In the genomic region with DNA sequence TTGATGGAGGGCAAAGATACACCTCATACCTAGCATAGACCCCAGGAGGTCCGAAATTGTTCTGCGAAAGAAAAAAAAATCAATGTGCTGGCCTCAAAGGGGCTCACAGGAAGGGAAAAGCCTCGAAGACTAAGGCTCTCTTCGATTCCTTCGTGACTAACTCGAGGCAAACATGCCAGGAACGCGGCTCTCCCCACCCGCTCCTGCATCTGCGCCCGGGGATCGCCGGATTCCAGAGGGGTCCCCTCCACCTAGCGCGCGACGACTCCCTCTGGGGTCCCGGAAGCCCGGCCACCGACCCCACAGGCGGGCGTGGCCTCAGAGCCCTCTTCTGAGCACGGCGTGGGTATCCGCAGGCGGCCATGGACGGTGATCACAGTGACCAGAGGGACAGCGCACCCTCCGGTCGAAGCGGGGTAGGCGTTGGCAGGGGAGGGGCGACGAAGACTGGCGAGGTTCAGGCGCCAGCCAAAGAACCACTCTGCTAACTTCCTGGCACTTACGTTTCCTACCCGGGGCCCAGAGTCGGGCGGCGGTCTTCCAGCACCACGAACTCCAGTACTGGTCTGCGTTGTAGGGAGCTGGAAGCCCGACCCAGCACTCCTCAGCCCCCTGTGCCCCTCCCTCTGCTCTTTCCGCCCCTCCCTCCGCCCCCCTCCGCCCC, we compare ENCODE assay signal across 1 cellular context.
A peak's percentile ranks its signal among the peaks of the same experiment; 100 is the strongest.
TF ChIP-seq lines count a peak whose summit lies in the region.

No MANE protein-coding gene starts in this region.

TF ChIP-seq in K562, 482 proteins besides CTCF, POLR2A, EP300 and RAD21 (continued from another document and continues in another):
- TF ChIP-seq BCLAF1 (IDR thresholded peaks at IDR 0.05; ENCODE audit: borderline replicate concordance in 1 of 2, control insufficient read depth in 1 of 2, low read depth in 2 of 2, low read length in 1 of 2) (no peak), IFI16 (CRISPR knock-in tag; IDR thresholded peaks at IDR 0.05) (no peak), BCL6 (CRISPR knock-in tag; IDR thresholded peaks at IDR 0.05) (no peak), FUS (optimal IDR thresholded peaks at IDR 0.05; ENCODE audit: low read depth, low read length) (no peak), XRCC3 (IDR thresholded peaks at IDR 0.05) (no peak), ZNF518B (CRISPR knock-in tag; IDR thresholded peaks at IDR 0.05) (no peak), ZNF644 (tag; IDR thresholded peaks at IDR 0.05; ENCODE audit: low read depth) (no peak), ZNF184 (CRISPR knock-in tag; IDR thresholded peaks at IDR 0.05) (no peak), HLTF (IDR thresholded peaks at IDR 0.05) (peak; percentile 48; the same call in 1 of the 2 replicates), RAD51 (IDR thresholded peaks at IDR 0.05; ENCODE audit: borderline replicate concordance, low read depth) (no peak), ZNF444 (CRISPR knock-in tag; IDR thresholded peaks at IDR 0.05) (peak; percentile 58; the same call in 1 of the 2 replicates), SUPT5H (IDR thresholded peaks at IDR 0.05) (no peak; the same call in none of the 2 replicates), FOXO4 (CRISPR knock-in tag; IDR thresholded peaks at IDR 0.05) (no peak), RFX1 (IDR thresholded peaks at IDR 0.05) (no peak), TEAD1 (CRISPR knock-in tag; IDR thresholded peaks at IDR 0.05) (0 out of 4 replicates have a peak, but pooled peaks of 1 of the 2 experiments have one; percentile 51), PHB (CRISPR knock-in tag; IDR thresholded peaks at IDR 0.05) (no peak), ZNF354B (CRISPR knock-in tag; IDR thresholded peaks at IDR 0.05) (no peak), ZNF699 (CRISPR knock-in tag; IDR thresholded peaks at IDR 0.05; ENCODE audit: insufficient replicate concordance) (no peak), ZNF316 (IDR thresholded peaks at IDR 0.05) (no peak), BRF1 (IDR thresholded peaks at IDR 0.05; ENCODE audit: borderline replicate concordance, extremely low read depth, insufficient read length) (no peak), MBD1 (CRISPR knock-in tag; IDR thresholded peaks at IDR 0.05) (no peak), ZBED1 (IDR thresholded peaks at IDR 0.05) (peak; percentile 70; the same call in 1 of the 2 replicates), GTF2A2 (tag; IDR thresholded peaks at IDR 0.05) (no peak), MEF2D (tag; conservative IDR thresholded peaks at IDR 0.05; ENCODE audit: low read depth) (no peak), NBN (IDR thresholded peaks at IDR 0.05; ENCODE audit: low read depth) (no peak)
- TF ChIP-seq, protein P1, sequence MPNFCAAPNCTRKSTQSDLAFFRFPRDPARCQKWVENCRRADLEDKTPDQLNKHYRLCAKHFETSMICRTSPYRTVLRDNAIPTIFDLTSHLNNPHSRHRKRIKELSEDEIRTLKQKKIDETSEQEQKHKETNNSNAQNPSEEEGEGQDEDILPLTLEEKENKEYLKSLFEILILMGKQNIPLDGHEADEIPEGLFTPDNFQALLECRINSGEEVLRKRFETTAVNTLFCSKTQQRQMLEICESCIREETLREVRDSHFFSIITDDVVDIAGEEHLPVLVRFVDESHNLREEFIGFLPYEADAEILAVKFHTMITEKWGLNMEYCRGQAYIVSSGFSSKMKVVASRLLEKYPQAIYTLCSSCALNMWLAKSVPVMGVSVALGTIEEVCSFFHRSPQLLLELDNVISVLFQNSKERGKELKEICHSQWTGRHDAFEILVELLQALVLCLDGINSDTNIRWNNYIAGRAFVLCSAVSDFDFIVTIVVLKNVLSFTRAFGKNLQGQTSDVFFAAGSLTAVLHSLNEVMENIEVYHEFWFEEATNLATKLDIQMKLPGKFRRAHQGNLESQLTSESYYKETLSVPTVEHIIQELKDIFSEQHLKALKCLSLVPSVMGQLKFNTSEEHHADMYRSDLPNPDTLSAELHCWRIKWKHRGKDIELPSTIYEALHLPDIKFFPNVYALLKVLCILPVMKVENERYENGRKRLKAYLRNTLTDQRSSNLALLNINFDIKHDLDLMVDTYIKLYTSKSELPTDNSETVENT (CRISPR knock-in tag; IDR thresholded peaks at IDR 0.05), result peak; percentile 93
- TF ChIP-seq, protein P2, sequence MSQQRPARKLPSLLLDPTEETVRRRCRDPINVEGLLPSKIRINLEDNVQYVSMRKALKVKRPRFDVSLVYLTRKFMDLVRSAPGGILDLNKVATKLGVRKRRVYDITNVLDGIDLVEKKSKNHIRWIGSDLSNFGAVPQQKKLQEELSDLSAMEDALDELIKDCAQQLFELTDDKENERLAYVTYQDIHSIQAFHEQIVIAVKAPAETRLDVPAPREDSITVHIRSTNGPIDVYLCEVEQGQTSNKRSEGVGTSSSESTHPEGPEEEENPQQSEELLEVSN (IDR thresholded peaks at IDR 0.05; ENCODE audit: borderline replicate concordance in 1 of 2, extremely low read depth in 1 of 2, insufficient read depth in 1 of 2, insufficient read length in 1 of 2, low read depth in 1 of 2, low read length in 1 of 2, poor library complexity in 1 of 2, severe bottlenecking in 1 of 2), result peak; percentile 51 to 53
- TF ChIP-seq, protein P3, sequence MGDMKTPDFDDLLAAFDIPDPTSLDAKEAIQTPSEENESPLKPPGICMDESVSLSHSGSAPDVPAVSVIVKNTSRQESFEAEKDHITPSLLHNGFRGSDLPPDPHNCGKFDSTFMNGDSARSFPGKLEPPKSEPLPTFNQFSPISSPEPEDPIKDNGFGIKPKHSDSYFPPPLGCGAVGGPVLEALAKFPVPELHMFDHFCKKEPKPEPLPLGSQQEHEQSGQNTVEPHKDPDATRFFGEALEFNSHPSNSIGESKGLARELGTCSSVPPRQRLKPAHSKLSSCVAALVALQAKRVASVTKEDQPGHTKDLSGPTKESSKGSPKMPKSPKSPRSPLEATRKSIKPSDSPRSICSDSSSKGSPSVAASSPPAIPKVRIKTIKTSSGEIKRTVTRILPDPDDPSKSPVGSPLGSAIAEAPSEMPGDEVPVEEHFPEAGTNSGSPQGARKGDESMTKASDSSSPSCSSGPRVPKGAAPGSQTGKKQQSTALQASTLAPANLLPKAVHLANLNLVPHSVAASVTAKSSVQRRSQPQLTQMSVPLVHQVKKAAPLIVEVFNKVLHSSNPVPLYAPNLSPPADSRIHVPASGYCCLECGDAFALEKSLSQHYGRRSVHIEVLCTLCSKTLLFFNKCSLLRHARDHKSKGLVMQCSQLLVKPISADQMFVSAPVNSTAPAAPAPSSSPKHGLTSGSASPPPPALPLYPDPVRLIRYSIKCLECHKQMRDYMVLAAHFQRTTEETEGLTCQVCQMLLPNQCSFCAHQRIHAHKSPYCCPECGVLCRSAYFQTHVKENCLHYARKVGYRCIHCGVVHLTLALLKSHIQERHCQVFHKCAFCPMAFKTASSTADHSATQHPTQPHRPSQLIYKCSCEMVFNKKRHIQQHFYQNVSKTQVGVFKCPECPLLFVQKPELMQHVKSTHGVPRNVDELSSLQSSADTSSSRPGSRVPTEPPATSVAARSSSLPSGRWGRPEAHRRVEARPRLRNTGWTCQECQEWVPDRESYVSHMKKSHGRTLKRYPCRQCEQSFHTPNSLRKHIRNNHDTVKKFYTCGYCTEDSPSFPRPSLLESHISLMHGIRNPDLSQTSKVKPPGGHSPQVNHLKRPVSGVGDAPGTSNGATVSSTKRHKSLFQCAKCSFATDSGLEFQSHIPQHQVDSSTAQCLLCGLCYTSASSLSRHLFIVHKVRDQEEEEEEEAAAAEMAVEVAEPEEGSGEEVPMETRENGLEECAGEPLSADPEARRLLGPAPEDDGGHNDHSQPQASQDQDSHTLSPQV (IDR thresholded peaks at IDR 0.05), result peak; percentile 73
- TF ChIP-seq, protein P4, sequence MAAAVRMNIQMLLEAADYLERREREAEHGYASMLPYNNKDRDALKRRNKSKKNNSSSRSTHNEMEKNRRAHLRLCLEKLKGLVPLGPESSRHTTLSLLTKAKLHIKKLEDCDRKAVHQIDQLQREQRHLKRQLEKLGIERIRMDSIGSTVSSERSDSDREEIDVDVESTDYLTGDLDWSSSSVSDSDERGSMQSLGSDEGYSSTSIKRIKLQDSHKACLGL (CRISPR knock-in tag; IDR thresholded peaks at IDR 0.05; ENCODE audit: borderline replicate concordance, poor library complexity, severe bottlenecking), result no peak
- TF ChIP-seq, protein P5, sequence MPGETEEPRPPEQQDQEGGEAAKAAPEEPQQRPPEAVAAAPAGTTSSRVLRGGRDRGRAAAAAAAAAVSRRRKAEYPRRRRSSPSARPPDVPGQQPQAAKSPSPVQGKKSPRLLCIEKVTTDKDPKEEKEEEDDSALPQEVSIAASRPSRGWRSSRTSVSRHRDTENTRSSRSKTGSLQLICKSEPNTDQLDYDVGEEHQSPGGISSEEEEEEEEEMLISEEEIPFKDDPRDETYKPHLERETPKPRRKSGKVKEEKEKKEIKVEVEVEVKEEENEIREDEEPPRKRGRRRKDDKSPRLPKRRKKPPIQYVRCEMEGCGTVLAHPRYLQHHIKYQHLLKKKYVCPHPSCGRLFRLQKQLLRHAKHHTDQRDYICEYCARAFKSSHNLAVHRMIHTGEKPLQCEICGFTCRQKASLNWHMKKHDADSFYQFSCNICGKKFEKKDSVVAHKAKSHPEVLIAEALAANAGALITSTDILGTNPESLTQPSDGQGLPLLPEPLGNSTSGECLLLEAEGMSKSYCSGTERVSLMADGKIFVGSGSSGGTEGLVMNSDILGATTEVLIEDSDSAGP (CRISPR knock-in tag; IDR thresholded peaks at IDR 0.05), result no peak
- TF ChIP-seq, protein P6, sequence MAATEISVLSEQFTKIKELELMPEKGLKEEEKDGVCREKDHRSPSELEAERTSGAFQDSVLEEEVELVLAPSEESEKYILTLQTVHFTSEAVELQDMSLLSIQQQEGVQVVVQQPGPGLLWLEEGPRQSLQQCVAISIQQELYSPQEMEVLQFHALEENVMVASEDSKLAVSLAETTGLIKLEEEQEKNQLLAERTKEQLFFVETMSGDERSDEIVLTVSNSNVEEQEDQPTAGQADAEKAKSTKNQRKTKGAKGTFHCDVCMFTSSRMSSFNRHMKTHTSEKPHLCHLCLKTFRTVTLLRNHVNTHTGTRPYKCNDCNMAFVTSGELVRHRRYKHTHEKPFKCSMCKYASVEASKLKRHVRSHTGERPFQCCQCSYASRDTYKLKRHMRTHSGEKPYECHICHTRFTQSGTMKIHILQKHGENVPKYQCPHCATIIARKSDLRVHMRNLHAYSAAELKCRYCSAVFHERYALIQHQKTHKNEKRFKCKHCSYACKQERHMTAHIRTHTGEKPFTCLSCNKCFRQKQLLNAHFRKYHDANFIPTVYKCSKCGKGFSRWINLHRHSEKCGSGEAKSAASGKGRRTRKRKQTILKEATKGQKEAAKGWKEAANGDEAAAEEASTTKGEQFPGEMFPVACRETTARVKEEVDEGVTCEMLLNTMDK (IDR thresholded peaks at IDR 0.05; ENCODE audit: borderline replicate concordance, insufficient read depth, low read depth, low read length, poor library complexity, severe bottlenecking), result no peak
